Comparison of ENCODE assay signal across 34 cellular contexts in genomic region chr5:3522491-3522890, GRCh38.
"Had no signal": no experiment of that assay in that cellular context is flagged by ENCODE, and none has a peak within 500 bp of the region (broad histone marks: within the 10 kb centered on the region; RNA-seq: fewer than 3 reads in every experiment).

No MANE protein-coding gene starts in this region.

- DNase-seq: Karpas-422, Kasumi-1, MG63, MM.1S, MV-4-11, NCI-H1048, NCI-H1092, NCI-H1092 treated with DMSO at 0.1 percent for 48 hours, NCI-H1105, NCI-H1105 treated with DMSO at 0.1 percent for 48 hours, NCI-H1417, NCI-H1417 treated with DMSO at 0.1 percent for 48 hours, NCI-H1436, NCI-H1436 treated with DMSO at 0.1 percent for 48 hours, NCI-H146, NCI-H1694, NCI-H1694 treated with DMSO at 0.1 percent for 48 hours, NCI-H187, NCI-H187 treated with DMSO at 0.1 percent for 48 hours, NCI-H1930, NCI-H2029, NCI-H2029 treated with DMSO at 0.1 percent for 48 hours, NCI-H2081, NCI-H2081 treated with DMSO at 0.1 percent for 48 hours, NCI-H2107, NCI-H2171, NCI-H2171 treated with DMSO at 0.1 percent for 48 hours, NCI-H2227 treated with DMSO at 0.1 percent for 48 hours, NCI-H226, NCI-H345, NCI-H446, NCI-H446 treated with DMSO at 0.1 percent for 48 hours, NCI-H510A, NCI-H510A treated with DMSO at 0.1 percent for 48 hours had no signal
